ENCODE assay signal across 16 cellular contexts in genomic region chr20:3013771-3014170, GRCh38. TPM values are rescaled to one million over a fixed set of nuclear protein-coding genes. Genes with fewer than 3 reads are reported as not detected.
DNase-seq lines count a peak whose midpoint lies in the region; ATAC-seq and TF ChIP-seq lines count a peak whose summit lies in the region.
"Had no signal": no experiment of that assay in that cellular context is flagged by ENCODE, and none has a peak within 500 bp of the region (broad histone marks: within the 10 kb centered on the region; RNA-seq: fewer than 3 reads in every experiment).

No MANE protein-coding gene starts in this region.

- H3K4me1 Mint-ChIP-seq in activated CD4-positive, alpha-beta T cell treated with anti-CD3 and anti-CD28 coated beads for 36 hours = peaks cover 84% of the 10 kb centered on the region
- H3K4me1 Mint-ChIP-seq in activated T-cell treated with anti-CD3 and anti-CD28 coated beads, Interleukin-2, amount 50 U/mL, for 72 hours (ENCODE audit: low read depth) = peaks cover 86% of the 10 kb centered on the region
- H3K4me1 Mint-ChIP-seq in activated T-cell treated with anti-CD3 and anti-CD28 coated beads, Interleukin-2, amount 50 U/mL, for 4 hours (ENCODE audit: low read depth) = peaks cover 34% of the 10 kb centered on the region
- H3K4me1 Mint-ChIP-seq: CD14-positive monocyte had no signal

- no peak overlapping the region for H3K4me3 Mint-ChIP-seq in activated CD4-positive, alpha-beta T cell treated with anti-CD3 and anti-CD28 coated beads for 36 hours
- peak overlapping the region; percentile 7 to 16 for H3K4me3 Mint-ChIP-seq in activated T-cell treated with anti-CD3 and anti-CD28 coated beads, Interleukin-2, amount 50 U/mL, for 72 hours
- H3K4me3 Mint-ChIP-seq in activated T-cell treated with anti-CD3 and anti-CD28 coated beads, Interleukin-2, amount 50 U/mL, for 4 hours = no peak overlapping the region
- H3K4me3 Mint-ChIP-seq: CD14-positive monocyte; CD8-positive, alpha-beta T cell had no signal

- DNase-seq in activated CD4-positive, alpha-beta T cell treated with anti-CD3 and anti-CD28 coated beads for 36 hours = no peak
- no peak for DNase-seq in activated CD4-positive, alpha-beta T cell treated with anti-CD3 and anti-CD28 coated beads, Interleukin-2, amount 50 U/mL, for 4 hours
- no peak for DNase-seq in activated T-cell treated with anti-CD3 and anti-CD28 coated beads, Interleukin-2, amount 50 U/mL, for 72 hours
- no peak for DNase-seq in activated T-cell treated with anti-CD3 and anti-CD28 coated beads, Interleukin-2, amount 50 U/mL, for 4 hours
- DNase-seq in epithelial cell of esophagus (ENCODE audit: low read depth) (peak; percentile 51), NCI-H345 (lab: John Stamatoyannopoulos, UW) (no peak), MV-4-11 (lab: John Stamatoyannopoulos, UW) (no peak)
- DNase-seq: CD8-positive, alpha-beta T cell; COR-L47; DND-41; GDM1 had no signal

- no peak for ATAC-seq in activated CD4-positive, alpha-beta T cell treated with anti-CD3 and anti-CD28 coated beads for 36 hours
- no peak for ATAC-seq in activated T-cell treated with anti-CD3 and anti-CD28 coated beads, Interleukin-2, amount 50 U/mL, for 72 hours (replicated peaks in 1 of 2)
- no peak for ATAC-seq in activated T-cell treated with anti-CD3 and anti-CD28 coated beads, Interleukin-2, amount 50 U/mL, for 4 hours
- ATAC-seq: CD8-positive, alpha-beta T cell had no signal

- no peaks in the 10 kb centered on the region for H3K27me3 Mint-ChIP-seq in activated CD4-positive, alpha-beta T cell treated with anti-CD3 and anti-CD28 coated beads for 36 hours
- no peaks in the 10 kb centered on the region for H3K27me3 Mint-ChIP-seq in activated T-cell treated with anti-CD3 and anti-CD28 coated beads, Interleukin-2, amount 50 U/mL, for 72 hours (ENCODE audit: low read depth)
- no peaks in the 10 kb centered on the region for H3K27me3 Mint-ChIP-seq in activated T-cell treated with anti-CD3 and anti-CD28 coated beads, Interleukin-2, amount 50 U/mL, for 4 hours (ENCODE audit: low read depth)

- TF ChIP-seq CTCF in epithelial cell of esophagus (IDR thresholded peaks at IDR 0.05; ENCODE audit: insufficient read depth, low read depth, low read length, missing control alignments) = no peak

- H3K4me3 ChIP-seq in epithelial cell of esophagus (ENCODE audit: low read length) = no peak overlapping the region
- H3K4me3 ChIP-seq: HAP-1 had no signal

- intact Hi-C loops in activated CD4-positive, alpha-beta T cell treated with anti-CD3 and anti-CD28 coated beads for 36 hours (cut with DNase I, micrococcal nuclease) = loop anchor here (1.0 to 5.0 kb wide), 5 partner anchors 17 to 140 kb away; partner anchors contain the start of genes MRPS26 (in 1 of the 2) and PTPRA (in 1 of the 2)

- CTCF ChIA-PET in activated CD4-positive, alpha-beta T cell treated with anti-CD3 and anti-CD28 coated beads for 36 hours (lab: Charles Lee) = interaction anchor here (0.6 kb wide), 2 partner anchors 13 to 217 kb away, joined by 3 read pairs; no protein-coding TSS in a partner anchor

- peak overlapping the region; percentile 84 for H3K27ac Mint-ChIP-seq in activated CD4-positive, alpha-beta T cell treated with anti-CD3 and anti-CD28 coated beads for 36 hours
- peak overlapping the region; percentile 98 for H3K27ac Mint-ChIP-seq in activated T-cell treated with anti-CD3 and anti-CD28 coated beads, Interleukin-2, amount 50 U/mL, for 72 hours
- H3K27ac Mint-ChIP-seq: CD14-positive monocyte; CD8-positive, alpha-beta T cell had no signal

- H3K9me3 Mint-ChIP-seq in activated CD4-positive, alpha-beta T cell treated with anti-CD3 and anti-CD28 coated beads for 36 hours (ENCODE audit: low read depth) = no peaks in the 10 kb centered on the region
- peaks cover 0 to 1% of the 10 kb centered on the region in 2 donors for H3K9me3 Mint-ChIP-seq in activated T-cell treated with anti-CD3 and anti-CD28 coated beads, Interleukin-2, amount 50 U/mL, for 72 hours
- H3K9me3 Mint-ChIP-seq in activated T-cell treated with anti-CD3 and anti-CD28 coated beads, Interleukin-2, amount 50 U/mL, for 4 hours = no peaks in the 10 kb centered on the region
- H3K9me3 Mint-ChIP-seq: CD8-positive, alpha-beta T cell had no signal

- POLR2A ChIA-PET in activated CD4-positive, alpha-beta T cell treated with anti-CD3 and anti-CD28 coated beads for 36 hours (lab: Charles Lee) = interaction anchor here (0.6 to 2.4 kb wide), 3 partner anchors 24 to 125 kb away, joined by 5 to 39 read pairs (median 8); no protein-coding TSS in a partner anchor

- peaks cover 64% of the 10 kb centered on the region for H3K36me3 Mint-ChIP-seq in activated CD4-positive, alpha-beta T cell treated with anti-CD3 and anti-CD28 coated beads for 36 hours (ENCODE audit: low read depth)
- peaks cover 23 to 35% of the 10 kb centered on the region in 2 donors for H3K36me3 Mint-ChIP-seq in activated T-cell treated with anti-CD3 and anti-CD28 coated beads, Interleukin-2, amount 50 U/mL, for 72 hours (ENCODE audit: insufficient read depth in 2 of 2)
- peaks cover 34% of the 10 kb centered on the region for H3K36me3 Mint-ChIP-seq in activated T-cell treated with anti-CD3 and anti-CD28 coated beads, Interleukin-2, amount 50 U/mL, for 4 hours (ENCODE audit: insufficient read depth)

RNA-seq across cellular contexts. Expression of gene GNRH2, which starts 29.7 kb away (rescaled TPM):
- 1 to 10 TPM; 8.0 to 8.3 TPM for total RNA-seq in activated CD4-positive, alpha-beta T cell treated with anti-CD3 and anti-CD28 coated beads for 36 hours
- total RNA-seq in activated T-cell treated with anti-CD3 and anti-CD28 coated beads, Interleukin-2, amount 50 U/mL, for 72 hours = 10 to 100 TPM in 1 of 2 donors, 1 to 10 TPM in 1; 5.5 to 87.1 TPM
- 1 to 10 TPM in 1 of 3 donors, under 1 TPM in 2; 0.46 to 3.0 (median 0.90) TPM for total RNA-seq in activated T-cell treated with anti-CD3 and anti-CD28 coated beads, Interleukin-2, amount 50 U/mL, for 4 hours
- total RNA-seq: CD8-positive, alpha-beta T cell; HT1080 had no signal

RNA-seq across cellular contexts. Expression of gene MRPS26, which starts 32.1 kb away (rescaled TPM):
- total RNA-seq in activated CD4-positive, alpha-beta T cell treated with anti-CD3 and anti-CD28 coated beads for 36 hours = 100 to 1,000 TPM; 107 to 153 TPM
- 100 to 1,000 TPM; 100 to 155 TPM for total RNA-seq in activated T-cell treated with anti-CD3 and anti-CD28 coated beads, Interleukin-2, amount 50 U/mL, for 72 hours
- 100 to 1,000 TPM; 117 to 148 (median 124) TPM for total RNA-seq in activated T-cell treated with anti-CD3 and anti-CD28 coated beads, Interleukin-2, amount 50 U/mL, for 4 hours

RNA-seq across cellular contexts. Expression of gene OXT, which starts 57.6 kb away (rescaled TPM):
- total RNA-seq in activated CD4-positive, alpha-beta T cell treated with anti-CD3 and anti-CD28 coated beads for 36 hours = under 1 TPM in 1 of 2 experiments, not detected in 1; 0.40 TPM
- 1 to 10 TPM; 1.2 to 1.8 TPM for total RNA-seq in activated T-cell treated with anti-CD3 and anti-CD28 coated beads, Interleukin-2, amount 50 U/mL, for 72 hours
- total RNA-seq in activated T-cell treated with anti-CD3 and anti-CD28 coated beads, Interleukin-2, amount 50 U/mL, for 4 hours = under 1 TPM in 1 of 3 donors, not detected in 2; 0.60 TPM
- total RNA-seq: A673, H1, HT1080 had no signal

Comparison
In these comparisons a context has a peak if more than half of its experiments do, and no peak if none do; other contexts are left out.
1. H3K4me3 Mint-ChIP-seq: peak in activated T-cell treated with anti-CD3 and anti-CD28 coated beads, Interleukin-2, amount 50 U/mL, for 72 hours (2 of 2); none in activated CD4-positive, alpha-beta T cell treated with anti-CD3 and anti-CD28 coated beads for 36 hours (single experiment) and activated T-cell treated with anti-CD3 and anti-CD28 coated beads, Interleukin-2, amount 50 U/mL, for 4 hours (single experiment).